Comparison of ENCODE assay signal across 10 cellular contexts in genomic region chr3:130059162-130059561, GRCh38. TPM values are rescaled to one million over a fixed set of nuclear protein-coding genes. Genes with fewer than 3 reads are reported as not detected.
"Had no signal": no experiment of that assay in that cellular context is flagged by ENCODE, and none has a peak within 500 bp of the region (broad histone marks: within the 10 kb centered on the region; RNA-seq: fewer than 3 reads in every experiment).

No MANE protein-coding gene starts in this region.

RNA-seq across cellular contexts. Expression of gene ALG1L2, which starts 22.5 kb away (rescaled TPM):
- total RNA-seq: body of pancreas, cardiac muscle cell, epithelial cell of proximal tubule, esophagus mucosa, foreskin keratinocyte, gastrocnemius medialis, glomerular endothelial cell, heart right ventricle had no signal
- polyA plus RNA-seq: adipose tissue, aorta, foreskin keratinocyte, heart right ventricle had no signal
